9 cellular contexts compared by ENCODE assay signal in the genomic region with DNA sequence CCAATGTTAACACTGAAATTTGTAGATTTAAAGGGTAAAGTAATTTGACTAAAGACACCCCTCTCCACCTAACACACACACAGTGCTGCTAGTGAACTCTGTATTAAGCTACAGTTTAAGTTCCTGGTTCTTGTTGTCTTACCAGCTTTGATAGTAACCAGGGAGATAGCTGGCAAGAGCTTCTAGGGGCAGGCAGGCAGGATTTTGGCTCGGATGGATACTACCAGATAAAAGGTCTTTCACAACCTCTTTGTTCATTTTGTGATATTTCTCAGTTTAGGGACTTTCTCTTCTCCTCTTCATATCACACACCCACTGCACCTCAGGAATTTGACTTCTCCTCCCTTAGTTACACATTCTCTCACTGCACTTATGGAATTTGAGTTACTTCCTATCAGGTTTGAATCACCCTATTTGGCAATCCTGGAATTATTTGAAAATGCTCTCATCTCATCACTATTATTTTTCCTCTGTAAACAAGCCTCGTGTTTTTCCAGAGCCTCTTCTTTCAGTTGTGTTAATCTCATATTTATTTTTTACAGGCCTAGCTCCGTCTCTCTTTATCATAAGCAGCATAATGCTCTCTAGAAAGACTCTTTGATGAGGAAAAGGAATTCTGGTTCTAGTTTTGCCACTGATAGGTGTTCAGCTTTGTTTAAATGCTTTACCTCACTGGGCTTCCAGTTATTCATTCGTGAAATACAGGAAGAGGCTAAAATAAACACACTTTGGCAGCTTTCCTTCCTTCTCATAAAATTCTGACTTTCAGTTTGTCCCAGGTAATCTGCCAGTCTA. TPM values are rescaled to one million over a fixed set of nuclear protein-coding genes. Genes with fewer than 3 reads are reported as not detected.
DNase-seq lines count a peak whose midpoint lies in the region; ATAC-seq, FAIRE-seq and TF ChIP-seq lines count a peak whose summit lies in the region.
"Had no signal": no experiment of that assay in that cellular context is flagged by ENCODE, and none has a peak within 500 bp of the region (broad histone marks: within the 10 kb centered on the region; RNA-seq: fewer than 3 reads in every experiment).

No MANE protein-coding gene starts in this region.

- CTCF ChIA-PET in activated naive CD4-positive, alpha-beta T cell treated with anti-CD3 and anti-CD28 coated beads, Interleukin-2, amount 10 ng/mL, durations not matched to agents 7 days and 5 days (lab: Charles Lee) = interaction anchor here (0.7 kb wide), 1 partner anchor 18 kb away, joined by 3 read pairs; no protein-coding TSS in a partner anchor

- H3K27me3 Mint-ChIP-seq in activated naive CD4-positive, alpha-beta T cell treated with anti-CD3 and anti-CD28 coated beads, Interleukin-2, amount 10 ng/mL, durations not matched to agents 7 days and 5 days = no peaks in the 10 kb centered on the region

- H3K4me1 ChIP-seq in pancreas (peaks cover 4 to 11% (median 4%) of the 10 kb centered on the region in 3 donors), BE2C (no peaks in the 10 kb centered on the region)

- H3K36me3 ChIP-seq in pancreas (no peaks in the 10 kb centered on the region), BE2C (no peaks in the 10 kb centered on the region)

- 5 to 8% methylated on average over 4 of the region's 4 CpGs for WGBS in pancreas, 2 donors

- FAIRE-seq in pancreas (lab: Jason Lieb, UNC) = no peak

- no peak overlapping the region for H3K27ac Mint-ChIP-seq in activated naive CD4-positive, alpha-beta T cell treated with anti-CD3 and anti-CD28 coated beads, Interleukin-2, amount 10 ng/mL, durations not matched to agents 7 days and 5 days

- no peaks in the 10 kb centered on the region for H3K4me1 Mint-ChIP-seq in activated naive CD4-positive, alpha-beta T cell treated with anti-CD3 and anti-CD28 coated beads, Interleukin-2, amount 10 ng/mL, durations not matched to agents 7 days and 5 days

- H3K9me3 ChIP-seq in pancreas (no peaks in the 10 kb centered on the region), BE2C (no peaks in the 10 kb centered on the region)

- H3K4me3 ChIP-seq in fibroblast of the aortic adventitia (ENCODE audit: low read depth, low read length) (peak overlapping the region; percentile 7), pancreas (peak overlapping the region in 1 of 4 donors; percentile 0), BE2C (ENCODE audit: low read depth, low read length) (no peak overlapping the region)

- no peaks in the 10 kb centered on the region for H3K9me3 Mint-ChIP-seq in activated naive CD4-positive, alpha-beta T cell treated with anti-CD3 and anti-CD28 coated beads, Interleukin-2, amount 10 ng/mL, durations not matched to agents 7 days and 5 days

- peak; percentile 93 to 97 (median 96) for ATAC-seq in pancreas

- H3K27me3 ChIP-seq in pancreas (no peaks in the 10 kb centered on the region), BE2C (no peaks in the 10 kb centered on the region)

- peak overlapping the region; percentile 39 to 86 (median 66) for H3K27ac ChIP-seq in pancreas

- in situ Hi-C loops in SK-MEL-5 (cut with HindIII; ENCODE audit: low pct_unique_long_range_greater_than_20kb, low sequenced_read_pairs) = no loop called here

- no peaks in the 10 kb centered on the region for H3K36me3 Mint-ChIP-seq in activated naive CD4-positive, alpha-beta T cell treated with anti-CD3 and anti-CD28 coated beads, Interleukin-2, amount 10 ng/mL, durations not matched to agents 7 days and 5 days

- intact Hi-C loops in pancreas (cut with DNase I) = no loop called here

- no peak overlapping the region for H3K4me3 Mint-ChIP-seq in activated naive CD4-positive, alpha-beta T cell treated with anti-CD3 and anti-CD28 coated beads, Interleukin-2, amount 10 ng/mL, durations not matched to agents 7 days and 5 days

- TF ChIP-seq CTCF in fibroblast of the aortic adventitia (IDR thresholded peaks at IDR 0.05; ENCODE audit: insufficient read depth, low read length) = no peak
- TF ChIP-seq CTCF in pancreas (IDR thresholded peaks at IDR 0.05) = no peak
- no peak for TF ChIP-seq CTCF in BE2C (IDR thresholded peaks at IDR 0.05; ENCODE audit: low read depth, low read length)

- DNase-seq in EL = peak; percentile 95
- DNase-seq in SK-MEL-5 (ENCODE audit: low read depth, low spot score) = peak; percentile 47
- DNase-seq in fibroblast of the aortic adventitia (ENCODE audit: low read depth) = peak; percentile 97
- peak in 5 of 6 donors; percentile 23 to 64 (median 41) for DNase-seq in pancreas
- DNase-seq in activated naive CD4-positive, alpha-beta T cell treated with anti-CD3 and anti-CD28 coated beads, Interleukin-2, amount 10 ng/mL, durations not matched to agents 7 days and 5 days = no peak
- DNase-seq in BE2C = no peak
- DNase-seq in NCI-H748 treated with DMSO at 0.1 percent for 48 hours (lab: John Stamatoyannopoulos, UW) = no peak
- no peak for DNase-seq in stimulated activated CD4-positive, alpha-beta T cell treated with anti-CD3 and anti-CD28 coated beads, Interleukin-4, amount 100 ng/mL, for 4 hours
- DNase-seq: activated CD4-positive, alpha-beta T cell treated with anti-CD3 and anti-CD28 coated beads, Interleukin-2, amount 50 U/mL, for 48 hours had no signal

RNA-seq across cellular contexts. Expression of a gene that starts 23.0 kb away (rescaled TPM):
- 42.9 and 44.3 TPM in 2 replicates for total RNA-seq in SK-MEL-5 (2014; rRNA removed; shearing (Covaris generic))
- 39.4 and 54.0 TPM in 2 replicates for polyA plus RNA-seq in SK-MEL-5 (2015; cell fraction: cytosol; rRNA removed)
- polyA plus RNA-seq in SK-MEL-5 (2015; cell fraction: nucleus; rRNA removed) = 42.0 and 47.8 TPM in 2 replicates
- 0.18 and 1.3 TPM in 2 replicates for total RNA-seq in fibroblast of the aortic adventitia (ENCODE audit: low replicate concordance)
- 100 to 1,000 TPM in 1 of 6 donors, 10 to 100 TPM in 5; 20.6 to 107 (median 28.3) TPM for total RNA-seq in pancreas
- polyA plus RNA-seq in pancreas = 10 to 100 TPM; 26.7 to 36.2 TPM
- not detected for polyA plus RNA-seq in BE2C (2012; ENCODE audit: insufficient read depth, insufficient read length, low read depth)

RNA-seq across cellular contexts. Expression of a gene that starts 42.7 kb away (rescaled TPM):
- not detected in 2 replicates for total RNA-seq in SK-MEL-5 (2014; rRNA removed; shearing (Covaris generic))
- polyA plus RNA-seq in SK-MEL-5 (2015; cell fraction: cytosol; rRNA removed) = 0.02 TPM in 1 of 2 replicates, not detected in the other
- polyA plus RNA-seq in SK-MEL-5 (2015; cell fraction: nucleus; rRNA removed) = not detected in 2 replicates
- total RNA-seq in fibroblast of the aortic adventitia (ENCODE audit: low replicate concordance) (0.09 TPM in 1 of 2 replicates, not detected in the other), pancreas (1 to 10 TPM in 1 of 6 donors, under 1 TPM in 5; 0.12 to 1.8 (median 0.36) TPM)
- polyA plus RNA-seq in pancreas = under 1 TPM; 0.09 to 0.57 TPM
- 0.14 TPM for polyA plus RNA-seq in BE2C (2012; ENCODE audit: insufficient read depth, insufficient read length, low read depth)

Comparison
In these comparisons a context has a peak if more than half of its experiments do, and no peak if none do; other contexts are left out.
1. DNase-seq: peak in EL (single experiment), SK-MEL-5 (single experiment), fibroblast of the aortic adventitia (single experiment) and pancreas (5 of 6); none in activated naive CD4-positive, alpha-beta T cell treated with anti-CD3 and anti-CD28 coated beads, Interleukin-2, amount 10 ng/mL, durations not matched to agents 7 days and 5 days (single experiment), BE2C (single experiment), NCI-H748 treated with DMSO at 0.1 percent for 48 hours (single experiment) and stimulated activated CD4-positive, alpha-beta T cell treated with anti-CD3 and anti-CD28 coated beads, Interleukin-4, amount 100 ng/mL, for 4 hours (0 of 2).